Comparison of ENCODE assay signal across 1 cellular context in the genomic region with DNA sequence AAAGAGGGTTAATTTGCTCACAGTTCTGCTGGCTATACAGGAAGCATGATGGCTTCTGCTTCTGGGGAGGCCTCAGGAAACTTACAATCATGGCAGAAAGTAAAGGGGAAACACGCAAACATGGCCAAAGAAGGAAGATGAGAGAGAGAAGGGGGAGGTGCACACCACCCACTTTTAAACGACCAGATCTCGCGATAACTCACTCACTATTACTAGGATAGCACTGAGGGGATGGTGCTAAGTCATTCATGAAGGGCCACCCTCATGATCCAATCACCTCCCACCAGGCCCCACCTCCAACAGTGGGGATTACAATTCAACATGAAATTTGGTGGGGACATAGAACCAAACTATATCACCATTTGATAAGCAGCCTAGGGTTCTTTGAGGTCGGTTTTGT.
TF ChIP-seq lines count a peak whose summit lies in the region.

No MANE protein-coding gene starts in this region.

TF ChIP-seq in GM23338, 12 proteins besides CTCF, POLR2A, EP300 and RAD21 (continued from another document):
- TF ChIP-seq CREB1 (CRISPR knock-in tag; IDR thresholded peaks at IDR 0.05; ENCODE audit: low read depth) = no peak
- TF ChIP-seq JUNB (IDR thresholded peaks at IDR 0.05; ENCODE audit: unreplicated experiment) = no peak
